ENCODE assay signal across 14 cellular contexts in the genomic region with DNA sequence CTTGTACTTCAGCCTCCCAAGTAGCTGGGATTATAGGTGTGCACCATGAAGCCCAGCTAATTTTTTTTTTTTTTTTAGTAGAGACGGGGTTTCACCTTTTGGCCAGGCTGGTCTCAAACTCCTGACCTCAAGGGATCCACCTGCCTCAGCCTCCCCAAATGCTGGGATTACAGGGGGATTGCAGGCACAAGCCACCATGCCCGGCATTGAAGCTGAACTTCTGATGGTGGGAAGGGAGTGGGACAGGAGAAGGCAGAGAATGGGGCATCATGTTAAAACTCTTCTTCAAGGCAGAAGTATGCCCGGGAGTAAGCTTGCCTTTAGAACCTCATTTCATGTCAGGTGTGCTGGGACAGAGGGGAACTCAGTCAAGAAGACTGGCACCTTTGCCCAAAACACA. TPM values are rescaled to one million over a fixed set of nuclear protein-coding genes. Genes with fewer than 3 reads are reported as not detected.
A peak's percentile ranks its signal among the peaks of the same experiment; 100 is the strongest.
DNase-seq lines count a peak whose midpoint lies in the region; ATAC-seq and TF ChIP-seq lines count a peak whose summit lies in the region.
"Had no signal": no experiment of that assay in that cellular context is flagged by ENCODE, and none has a peak within 500 bp of the region (broad histone marks: within the 10 kb centered on the region; RNA-seq: fewer than 3 reads in every experiment).

No MANE protein-coding gene starts in this region.

- H3K36me3 ChIP-seq in HEK293 (ENCODE audit: control insufficient read depth in 2 of 2, insufficient read depth in 1 of 2, low read length in 2 of 2) = no peaks in the 10 kb centered on the region
- H3K36me3 ChIP-seq in RWPE2 (ENCODE audit: low read depth) = no peaks in the 10 kb centered on the region
- no peaks in the 10 kb centered on the region for H3K36me3 ChIP-seq in hepatocyte (replicated peaks; ENCODE audit: insufficient read depth, low read depth)
- H3K36me3 ChIP-seq in tibial artery = no peaks in the 10 kb centered on the region
- no peaks in the 10 kb centered on the region for H3K36me3 ChIP-seq in gastrocnemius medialis
- H3K36me3 ChIP-seq: BLaER1 had no signal

- H4K20me1 ChIP-seq in hepatocyte (ENCODE audit: insufficient read depth, poor library complexity, severe bottlenecking) = no peaks in the 10 kb centered on the region
- H4K20me1 ChIP-seq: BLaER1 had no signal

- TF ChIP-seq CTCF in HEK293 (tag by site-specific recombination; IDR thresholded peaks at IDR 0.05) (no peak), RWPE2 (IDR thresholded peaks at IDR 0.05; ENCODE audit: poor library complexity, severe bottlenecking) (no peak), hepatocyte (IDR thresholded peaks at IDR 0.05; ENCODE audit: poor library complexity) (no peak), tibial artery (IDR thresholded peaks at IDR 0.05) (no peak), gastrocnemius medialis (IDR thresholded peaks at IDR 0.05 in 4 of 5, conservative IDR thresholded peaks at IDR 0.05 in 1 of 5) (no peak)

- POLR2A ChIA-PET in HEK293 (lab: Yijun Ruan, JAX) = interaction anchor here (1.6 kb wide), 1 partner anchor 16 kb away, joined by 3 read pairs; no protein-coding TSS in a partner anchor

- no peaks in the 10 kb centered on the region for H3K9me3 ChIP-seq in HEK293 (ENCODE audit: control insufficient read depth, insufficient read depth, low read depth, low read length)
- no peaks in the 10 kb centered on the region for H3K9me3 ChIP-seq in RWPE2 (ENCODE audit: severe bottlenecking)
- H3K9me3 ChIP-seq in hepatocyte (ENCODE audit: low read depth) = no peaks in the 10 kb centered on the region
- H3K9me3 ChIP-seq in tibial artery = no peaks in the 10 kb centered on the region
- H3K9me3 ChIP-seq in gastrocnemius medialis = no peaks in the 10 kb centered on the region

- no peak for TF ChIP-seq POLR2A in gastrocnemius medialis (IDR thresholded peaks at IDR 0.05)

- peak overlapping the region; percentile 21 for H3K4me2 ChIP-seq in hepatocyte
- H3K4me2 ChIP-seq: BLaER1 had no signal

- no peaks in the 10 kb centered on the region for H3K9me2 ChIP-seq in hepatocyte (replicated peaks; ENCODE audit: insufficient read depth)

- H3K4me3 ChIP-seq in HEK293 (ENCODE audit: low read depth, low read length) (no peak overlapping the region), RWPE2 (ENCODE audit: severe bottlenecking) (no peak overlapping the region), hepatocyte (no peak overlapping the region), tibial artery (peak overlapping the region; percentile 6 to 15), gastrocnemius medialis (no peak overlapping the region)
- H3K4me3 ChIP-seq: BLaER1 had no signal

- peak overlapping the region; percentile 86 for H3K27ac ChIP-seq in HEK293 (ENCODE audit: extremely low read depth, low read depth, low read length)
- H3K27ac ChIP-seq in RWPE2 (ENCODE audit: poor library complexity, severe bottlenecking) = peak overlapping the region; percentile 66
- no peak overlapping the region for H3K27ac ChIP-seq in hepatocyte
- peak overlapping the region; percentile 88 to 99 for H3K27ac ChIP-seq in tibial artery
- no peak overlapping the region for H3K27ac ChIP-seq in gastrocnemius medialis
- H3K27ac ChIP-seq: BLaER1 had no signal

- H3K79me2 ChIP-seq in hepatocyte = no peaks in the 10 kb centered on the region

- DNase-seq in RWPE2 (ENCODE audit: low spot score) = no peak
- DNase-seq in hepatocyte (ENCODE audit: low spot score) = no peak
- no peak for DNase-seq in tibial artery
- no peak for DNase-seq in ACHN
- DNase-seq in gastrocnemius medialis = no peak
- DNase-seq: AML-193; CD4-positive, alpha-beta memory T cell; GDM1; GOT3; H7 had no signal

- in situ Hi-C loops in ACHN (cut with HindIII; ENCODE audit: low pct_ligation_motif_present, low pct_unique_long_range_greater_than_20kb, low sequenced_read_pairs) (no loop called here), gastrocnemius medialis (cut with MboI; ENCODE audit: low sequenced_read_pairs in 4 of 4) (loop anchor here in 2 of 4 donors (25.0 kb wide), 3 partner anchors 91 to 584 kb away; no protein-coding TSS in a partner anchor)

- CTCF ChIA-PET in HEK293 (lab: Yijun Ruan, JAX) = interaction anchor here (0.6 to 1.1 kb wide), 4 partner anchors 27 to 77 kb away, joined by 3 read pairs; no protein-coding TSS in a partner anchor

- H3K4me1 ChIP-seq in HEK293 (ENCODE audit: control insufficient read depth, insufficient read depth, low read length) (peaks cover 31% of the 10 kb centered on the region), RWPE2 (ENCODE audit: insufficient read depth, poor library complexity, severe bottlenecking) (peaks cover 14% of the 10 kb centered on the region), hepatocyte (ENCODE audit: insufficient read depth) (no peaks in the 10 kb centered on the region), tibial artery (peaks cover 0 to 57% (median 38%) of the 10 kb centered on the region in 4 donors), gastrocnemius medialis (peaks cover 15 to 29% of the 10 kb centered on the region in 2 donors)

- H2AFZ ChIP-seq in hepatocyte = no peak overlapping the region

- 93% methylated on average over 3 of the region's 3 CpGs for WGBS in hepatocyte (ENCODE audit: low lambda C conversion rate, missing lambda C conversion rate)

- ATAC-seq in RWPE2 (ENCODE audit: low read depth) (no peak), HG02973 (IDR thresholded peaks at IDR 0.05; ENCODE audit: unreplicated experiment) (no peak), gastrocnemius medialis (no peak)
- ATAC-seq: HCT116 had no signal

- intact Hi-C loops in tibial artery (cut with DNase I; ENCODE audit: low total_unique reads) (loop anchor here (10.0 kb wide), 1 partner anchor 78 kb away; no protein-coding TSS in a partner anchor), gastrocnemius medialis (cut with DNase I; ENCODE audit: low total_unique reads) (no loop called here)

- H3K27me3 ChIP-seq in RWPE2 (ENCODE audit: insufficient read depth, poor library complexity, severe bottlenecking) (no peaks in the 10 kb centered on the region), hepatocyte (no peaks in the 10 kb centered on the region), tibial artery (no peaks in the 10 kb centered on the region), gastrocnemius medialis (no peaks in the 10 kb centered on the region)
- H3K27me3 ChIP-seq: BLaER1 had no signal

TF ChIP-seq in HEK293, 187 proteins besides CTCF, POLR2A, EP300 and RAD21:
- TF ChIP-seq ZNF19 (tag by site-specific recombination; IDR thresholded peaks at IDR 0.05; ENCODE audit: low read depth) (no peak), ZNF629 (tag by site-specific recombination; IDR thresholded peaks at IDR 0.05) (no peak), ZBTB48 (tag by site-specific recombination; IDR thresholded peaks at IDR 0.05) (no peak), OSR2 (tag by site-specific recombination; IDR thresholded peaks at IDR 0.05) (no peak), YY2 (tag by site-specific recombination; IDR thresholded peaks at IDR 0.05) (no peak), ZNF157 (tag by site-specific recombination; IDR thresholded peaks at IDR 0.05) (no peak), MZF1 (tag by site-specific recombination; IDR thresholded peaks at IDR 0.05; ENCODE audit: borderline replicate concordance) (no peak), ZNF311 (tag by site-specific recombination; IDR thresholded peaks at IDR 0.05; ENCODE audit: borderline replicate concordance) (no peak), MEIS1 (CRISPR knock-in tag; IDR thresholded peaks at IDR 0.05; ENCODE audit: borderline replicate concordance) (no peak), ZFP37 (tag by site-specific recombination; IDR thresholded peaks at IDR 0.05) (no peak), ZBTB7A (tag by site-specific recombination; IDR thresholded peaks at IDR 0.05; ENCODE audit: low read depth) (no peak), ZNF175 (tag by site-specific recombination; IDR thresholded peaks at IDR 0.05) (no peak)

RNA-seq across cellular contexts. Expression of a gene that starts 48.6 kb away (rescaled TPM):
- total RNA-seq in hepatocyte (11.5 and 11.6 TPM in 2 replicates), gastrocnemius medialis (10 to 100 TPM; 14.0 to 28.5 (median 27.3) TPM)
- polyA plus RNA-seq in hepatocyte = 6.4 and 10.9 TPM in 2 replicates

Comparison
In these comparisons a context has a peak if more than half of its experiments do, and no peak if none do; other contexts are left out.
1. H3K27ac ChIP-seq: peak in HEK293 (single experiment), RWPE2 (single experiment) and tibial artery (2 of 2); none in hepatocyte (single experiment) and gastrocnemius medialis (0 of 4).
2. H3K4me3 ChIP-seq: peak in tibial artery (2 of 2); none in HEK293 (single experiment), RWPE2 (single experiment), hepatocyte (single experiment) and gastrocnemius medialis (0 of 4).